Comparison of ENCODE assay signal across 1 cellular context in the genomic region with DNA sequence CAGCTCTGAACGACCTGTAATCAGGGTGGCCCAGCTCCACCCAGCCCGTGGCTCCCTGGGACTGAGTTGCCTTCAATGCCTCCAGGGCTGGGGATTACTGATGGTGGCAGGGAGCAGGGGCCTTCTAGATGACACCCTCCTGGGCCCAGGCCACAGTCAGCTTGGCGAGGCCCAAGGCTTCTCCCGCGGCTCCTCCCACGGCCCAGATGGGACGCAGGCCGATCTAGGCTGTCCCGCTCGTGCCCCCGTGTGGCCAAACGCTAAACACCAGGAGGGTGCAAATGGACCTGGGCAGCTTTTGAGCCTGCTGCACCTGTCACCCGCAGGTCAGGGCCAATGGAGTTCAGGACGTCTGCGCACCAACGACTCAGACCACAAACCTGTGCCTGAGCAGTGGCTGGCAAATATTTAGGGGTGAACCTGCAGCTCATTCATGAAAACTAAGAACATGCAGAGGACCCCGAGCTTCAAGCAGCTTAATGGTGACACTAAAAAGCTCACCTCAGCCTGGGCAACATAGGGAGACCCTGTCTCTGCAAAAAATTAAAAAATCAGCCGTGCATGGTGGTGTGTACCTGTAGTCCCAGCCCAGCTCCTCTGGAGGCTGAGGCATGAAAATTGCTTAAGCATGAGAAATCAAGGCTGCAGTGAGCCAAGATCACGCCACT.
TF ChIP-seq lines count a peak whose summit lies in the region.

No MANE protein-coding gene starts in this region.

TF ChIP-seq in HepG2, 621 proteins besides CTCF, POLR2A, EP300 and RAD21 (continued from another document and continues in another):
- TF ChIP-seq ZMAT3 (CRISPR knock-in tag; conservative IDR thresholded peaks at IDR 0.05) = peak; percentile 66; the same call in 1 of the 2 replicates
- TF ChIP-seq, protein P1, sequence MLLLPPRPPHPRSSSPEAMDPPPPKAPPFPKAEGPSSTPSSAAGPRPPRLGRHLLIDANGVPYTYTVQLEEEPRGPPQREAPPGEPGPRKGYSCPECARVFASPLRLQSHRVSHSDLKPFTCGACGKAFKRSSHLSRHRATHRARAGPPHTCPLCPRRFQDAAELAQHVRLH (CRISPR knock-in tag; IDR thresholded peaks at IDR 0.05; ENCODE audit: borderline replicate concordance, low read depth) = peak; percentile 87; the same call in 1 of the 2 replicates
- TF ChIP-seq SAFB2 (CRISPR knock-in tag; IDR thresholded peaks at IDR 0.05; ENCODE audit: borderline replicate concordance, low read depth) = peak; percentile 66; the same call in 1 of the 2 replicates
- TF ChIP-seq ZBTB21 (CRISPR knock-in tag; IDR thresholded peaks at IDR 0.05) = no peak
- no peak for TF ChIP-seq THAP8 (CRISPR knock-in tag; IDR thresholded peaks at IDR 0.05; ENCODE audit: borderline replicate concordance)
- TF ChIP-seq, protein P2, sequence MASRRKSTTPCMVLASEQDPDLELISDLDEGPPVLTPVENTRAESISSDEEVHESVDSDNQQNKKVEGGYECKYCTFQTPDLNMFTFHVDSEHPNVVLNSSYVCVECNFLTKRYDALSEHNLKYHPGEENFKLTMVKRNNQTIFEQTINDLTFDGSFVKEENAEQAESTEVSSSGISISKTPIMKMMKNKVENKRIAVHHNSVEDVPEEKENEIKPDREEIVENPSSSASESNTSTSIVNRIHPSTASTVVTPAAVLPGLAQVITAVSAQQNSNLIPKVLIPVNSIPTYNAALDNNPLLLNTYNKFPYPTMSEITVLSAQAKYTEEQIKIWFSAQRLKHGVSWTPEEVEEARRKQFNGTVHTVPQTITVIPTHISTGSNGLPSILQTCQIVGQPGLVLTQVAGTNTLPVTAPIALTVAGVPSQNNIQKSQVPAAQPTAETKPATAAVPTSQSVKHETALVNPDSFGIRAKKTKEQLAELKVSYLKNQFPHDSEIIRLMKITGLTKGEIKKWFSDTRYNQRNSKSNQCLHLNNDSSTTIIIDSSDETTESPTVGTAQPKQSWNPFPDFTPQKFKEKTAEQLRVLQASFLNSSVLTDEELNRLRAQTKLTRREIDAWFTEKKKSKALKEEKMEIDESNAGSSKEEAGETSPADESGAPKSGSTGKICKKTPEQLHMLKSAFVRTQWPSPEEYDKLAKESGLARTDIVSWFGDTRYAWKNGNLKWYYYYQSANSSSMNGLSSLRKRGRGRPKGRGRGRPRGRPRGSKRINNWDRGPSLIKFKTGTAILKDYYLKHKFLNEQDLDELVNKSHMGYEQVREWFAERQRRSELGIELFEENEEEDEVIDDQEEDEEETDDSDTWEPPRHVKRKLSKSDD (CRISPR knock-in tag; IDR thresholded peaks at IDR 0.05; ENCODE audit: low read depth) = 0 out of 2 replicates have a peak, but pooled peaks have one; percentile 25
- TF ChIP-seq HIC2 (CRISPR knock-in tag; IDR thresholded peaks at IDR 0.05; ENCODE audit: low read depth) = peak; percentile 48; the same call in 1 of the 2 replicates
- TF ChIP-seq, protein P3, sequence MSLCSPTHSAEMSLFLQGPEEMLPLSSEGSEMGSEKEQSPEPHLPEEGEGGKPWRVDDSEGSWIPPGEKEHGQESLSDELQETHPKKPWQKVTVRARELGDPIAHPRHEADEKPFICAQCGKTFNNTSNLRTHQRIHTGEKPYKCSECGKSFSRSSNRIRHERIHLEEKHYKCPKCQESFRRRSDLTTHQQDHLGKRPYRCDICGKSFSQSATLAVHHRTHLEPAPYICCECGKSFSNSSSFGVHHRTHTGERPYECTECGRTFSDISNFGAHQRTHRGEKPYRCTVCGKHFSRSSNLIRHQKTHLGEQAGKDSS (CRISPR knock-in tag; IDR thresholded peaks at IDR 0.05; ENCODE audit: borderline replicate concordance, low read depth) = peak; percentile 77; the same call in 1 of the 2 replicates
- peak; percentile 82; the same call in 1 of the 2 replicates for TF ChIP-seq ZNF567 (CRISPR knock-in tag; IDR thresholded peaks at IDR 0.05; ENCODE audit: borderline replicate concordance)
- TF ChIP-seq, protein P4, sequence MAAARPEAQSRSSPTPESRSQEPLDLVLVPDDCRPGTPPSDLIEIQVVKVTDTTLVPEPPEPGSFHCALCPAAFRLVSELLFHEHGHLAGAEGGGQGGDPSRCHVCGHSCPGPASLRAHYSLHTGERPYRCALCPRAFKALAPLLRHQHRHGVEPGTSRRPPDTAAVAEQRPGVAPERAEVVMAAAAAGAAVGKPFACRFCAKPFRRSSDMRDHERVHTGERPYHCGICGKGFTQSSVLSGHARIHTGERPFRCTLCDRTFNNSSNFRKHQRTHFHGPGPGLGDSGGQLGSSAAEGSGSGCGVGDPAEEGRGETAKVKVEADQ (CRISPR knock-in tag; IDR thresholded peaks at IDR 0.05; ENCODE audit: borderline replicate concordance) = 0 out of 2 replicates have a peak, but pooled peaks have one; percentile 42
- peak; percentile 30; the same call in 1 of the 2 replicates for TF ChIP-seq HIVEP1 (CRISPR knock-in tag; IDR thresholded peaks at IDR 0.05)
- no peak for TF ChIP-seq SIX4 (CRISPR knock-in tag; IDR thresholded peaks at IDR 0.05)
- TF ChIP-seq ZNF546 (CRISPR knock-in tag; conservative IDR thresholded peaks at IDR 0.05) = no peak
- peak; percentile 32; the same call in 1 of the 2 replicates for TF ChIP-seq KMT2B (CRISPR knock-in tag; IDR thresholded peaks at IDR 0.05)
- TF ChIP-seq ZNF205 (CRISPR knock-in tag; IDR thresholded peaks at IDR 0.05) = peak; percentile 58; the same call in 1 of the 2 replicates
- TF ChIP-seq ZNF772 (CRISPR knock-in tag; IDR thresholded peaks at IDR 0.05) = peak; percentile 68; the same call in 1 of the 2 replicates
- peak; percentile 49; the same call in 1 of the 2 replicates for TF ChIP-seq ZNF547 (CRISPR knock-in tag; IDR thresholded peaks at IDR 0.05)
- TF ChIP-seq ARID2 (CRISPR knock-in tag; IDR thresholded peaks at IDR 0.05; ENCODE audit: borderline replicate concordance) = no peak
- no peak; the same call in 1 of the 2 replicates for TF ChIP-seq TSC22D2 (CRISPR knock-in tag; IDR thresholded peaks at IDR 0.05; ENCODE audit: borderline replicate concordance)
- TF ChIP-seq MED8 (CRISPR knock-in tag; IDR thresholded peaks at IDR 0.05; ENCODE audit: insufficient replicate concordance) = no peak
- TF ChIP-seq, protein P5, sequence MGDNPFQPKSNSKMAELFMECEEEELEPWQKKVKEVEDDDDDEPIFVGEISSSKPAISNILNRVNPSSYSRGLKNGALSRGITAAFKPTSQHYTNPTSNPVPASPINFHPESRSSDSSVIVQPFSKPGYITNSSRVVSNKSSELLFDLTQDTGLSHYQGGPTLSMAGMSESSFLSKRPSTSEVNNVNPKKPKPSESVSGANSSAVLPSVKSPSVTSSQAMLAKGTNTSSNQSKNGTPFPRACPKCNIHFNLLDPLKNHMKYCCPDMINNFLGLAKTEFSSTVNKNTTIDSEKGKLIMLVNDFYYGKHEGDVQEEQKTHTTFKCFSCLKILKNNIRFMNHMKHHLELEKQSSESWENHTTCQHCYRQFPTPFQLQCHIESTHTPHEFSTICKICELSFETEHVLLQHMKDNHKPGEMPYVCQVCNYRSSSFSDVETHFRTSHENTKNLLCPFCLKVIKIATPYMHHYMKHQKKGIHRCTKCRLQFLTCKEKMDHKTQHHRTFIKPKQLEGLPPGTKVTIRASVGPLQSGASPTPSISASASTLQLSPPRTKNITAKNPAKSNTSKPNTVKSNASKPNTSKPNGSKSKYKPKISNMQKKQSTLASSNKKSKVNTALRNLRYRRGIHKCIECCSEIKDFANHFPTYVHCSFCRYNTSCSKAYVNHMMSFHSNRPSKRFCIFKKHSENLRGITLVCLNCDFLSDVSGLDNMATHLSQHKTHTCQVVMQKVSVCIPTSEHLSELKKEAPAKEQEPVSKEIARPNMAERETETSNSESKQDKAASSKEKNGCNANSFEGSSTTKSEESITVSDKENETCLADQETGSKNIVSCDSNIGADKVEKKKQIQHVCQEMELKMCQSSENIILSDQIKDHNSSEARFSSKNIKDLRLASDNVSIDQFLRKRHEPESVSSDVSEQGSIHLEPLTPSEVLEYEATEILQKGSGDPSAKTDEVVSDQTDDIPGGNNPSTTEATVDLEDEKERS (CRISPR knock-in tag; IDR thresholded peaks at IDR 0.05) = no peak
- peak; percentile 57; the same call in 1 of the 2 replicates for TF ChIP-seq THAP11 (CRISPR knock-in tag; IDR thresholded peaks at IDR 0.05)
- no peak for TF ChIP-seq ZNF629 (CRISPR knock-in tag; conservative IDR thresholded peaks at IDR 0.05)
- TF ChIP-seq, protein P6, sequence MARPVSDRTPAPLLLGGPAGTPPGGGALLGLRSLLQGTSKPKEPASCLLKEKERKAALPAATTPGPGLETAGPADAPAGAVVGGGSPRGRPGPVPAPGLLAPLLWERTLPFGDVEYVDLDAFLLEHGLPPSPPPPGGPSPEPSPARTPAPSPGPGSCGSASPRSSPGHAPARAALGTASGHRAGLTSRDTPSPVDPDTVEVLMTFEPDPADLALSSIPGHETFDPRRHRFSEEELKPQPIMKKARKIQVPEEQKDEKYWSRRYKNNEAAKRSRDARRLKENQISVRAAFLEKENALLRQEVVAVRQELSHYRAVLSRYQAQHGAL (CRISPR knock-in tag; IDR thresholded peaks at IDR 0.05; ENCODE audit: not compliant biosample characterization) = no peak
- TF ChIP-seq KMT2A (CRISPR knock-in tag; IDR thresholded peaks at IDR 0.05) = no peak; the same call in 1 of the 2 replicates
- TF ChIP-seq ZNF740 (CRISPR knock-in tag; IDR thresholded peaks at IDR 0.05) = 0 out of 2 replicates have a peak, but pooled peaks have one; percentile 46
- peak; percentile 100 for TF ChIP-seq STAG1 (CRISPR knock-in tag; IDR thresholded peaks at IDR 0.05)
- peak; percentile 61; the same call in 1 of the 2 replicates for TF ChIP-seq ZNF230 (CRISPR knock-in tag; IDR thresholded peaks at IDR 0.05)
- no peak for TF ChIP-seq NFE2L1 (CRISPR knock-in tag; IDR thresholded peaks at IDR 0.05; ENCODE audit: borderline replicate concordance)
- TF ChIP-seq IKZF5 (CRISPR knock-in tag; IDR thresholded peaks at IDR 0.05) = peak; percentile 58; the same call in 1 of the 2 replicates
- TF ChIP-seq DNMT1 (CRISPR knock-in tag; IDR thresholded peaks at IDR 0.05) = peak; percentile 97
- TF ChIP-seq ZNF776 (CRISPR knock-in tag; IDR thresholded peaks at IDR 0.05) = no peak
- no peak for TF ChIP-seq ARNTL (CRISPR knock-in tag; IDR thresholded peaks at IDR 0.05)
- TF ChIP-seq SCMH1 (CRISPR knock-in tag; IDR thresholded peaks at IDR 0.05; ENCODE audit: borderline replicate concordance) = no peak
- peak; percentile 79; the same call in 1 of the 2 replicates for TF ChIP-seq ZNF44 (CRISPR knock-in tag; IDR thresholded peaks at IDR 0.05)
- peak; percentile 69; the same call in 1 of the 2 replicates for TF ChIP-seq ZNF598 (CRISPR knock-in tag; IDR thresholded peaks at IDR 0.05; ENCODE audit: borderline replicate concordance)
- peak; percentile 66; the same call in 1 of the 2 replicates for TF ChIP-seq NFKB2 (CRISPR knock-in tag; IDR thresholded peaks at IDR 0.05; ENCODE audit: borderline replicate concordance)
- no peak for TF ChIP-seq ATF4 (CRISPR knock-in tag; IDR thresholded peaks at IDR 0.05)
- TF ChIP-seq ZNF556 (CRISPR knock-in tag; IDR thresholded peaks at IDR 0.05; ENCODE audit: borderline replicate concordance) = peak; percentile 38; the same call in 1 of the 2 replicates
- peak; percentile 46 for TF ChIP-seq ZNF883 (CRISPR knock-in tag; IDR thresholded peaks at IDR 0.05; ENCODE audit: not compliant biosample characterization)
- TF ChIP-seq, protein P7, sequence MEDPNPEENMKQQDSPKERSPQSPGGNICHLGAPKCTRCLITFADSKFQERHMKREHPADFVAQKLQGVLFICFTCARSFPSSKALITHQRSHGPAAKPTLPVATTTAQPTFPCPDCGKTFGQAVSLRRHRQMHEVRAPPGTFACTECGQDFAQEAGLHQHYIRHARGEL (CRISPR knock-in tag; IDR thresholded peaks at IDR 0.05) = 0 out of 2 replicates have a peak, but pooled peaks have one; percentile 71
- TF ChIP-seq, protein P8, sequence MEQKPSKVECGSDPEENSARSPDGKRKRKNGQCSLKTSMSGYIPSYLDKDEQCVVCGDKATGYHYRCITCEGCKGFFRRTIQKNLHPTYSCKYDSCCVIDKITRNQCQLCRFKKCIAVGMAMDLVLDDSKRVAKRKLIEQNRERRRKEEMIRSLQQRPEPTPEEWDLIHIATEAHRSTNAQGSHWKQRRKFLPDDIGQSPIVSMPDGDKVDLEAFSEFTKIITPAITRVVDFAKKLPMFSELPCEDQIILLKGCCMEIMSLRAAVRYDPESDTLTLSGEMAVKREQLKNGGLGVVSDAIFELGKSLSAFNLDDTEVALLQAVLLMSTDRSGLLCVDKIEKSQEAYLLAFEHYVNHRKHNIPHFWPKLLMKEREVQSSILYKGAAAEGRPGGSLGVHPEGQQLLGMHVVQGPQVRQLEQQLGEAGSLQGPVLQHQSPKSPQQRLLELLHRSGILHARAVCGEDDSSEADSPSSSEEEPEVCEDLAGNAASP (CRISPR knock-in tag; IDR thresholded peaks at IDR 0.05; ENCODE audit: borderline replicate concordance) = peak; percentile 51; the same call in 1 of the 2 replicates
- peak; percentile 40; the same call in 1 of the 2 replicates for TF ChIP-seq FOXA3 (CRISPR knock-in tag; IDR thresholded peaks at IDR 0.05)
